Comparison of ENCODE assay signal across 1 cellular context in genomic region chrX:133389975-133390374, GRCh38.
TF ChIP-seq lines count a peak whose summit lies in the region.

No MANE protein-coding gene starts in this region.

TF ChIP-seq in WTC11, 78 proteins besides CTCF, POLR2A, EP300 and RAD21 (continued from another document):
- no peak for TF ChIP-seq E2F1 (CRISPR knock-in tag; IDR thresholded peaks at IDR 0.05)
